Comparison of ENCODE assay signal across 24 cellular contexts in the genomic region with DNA sequence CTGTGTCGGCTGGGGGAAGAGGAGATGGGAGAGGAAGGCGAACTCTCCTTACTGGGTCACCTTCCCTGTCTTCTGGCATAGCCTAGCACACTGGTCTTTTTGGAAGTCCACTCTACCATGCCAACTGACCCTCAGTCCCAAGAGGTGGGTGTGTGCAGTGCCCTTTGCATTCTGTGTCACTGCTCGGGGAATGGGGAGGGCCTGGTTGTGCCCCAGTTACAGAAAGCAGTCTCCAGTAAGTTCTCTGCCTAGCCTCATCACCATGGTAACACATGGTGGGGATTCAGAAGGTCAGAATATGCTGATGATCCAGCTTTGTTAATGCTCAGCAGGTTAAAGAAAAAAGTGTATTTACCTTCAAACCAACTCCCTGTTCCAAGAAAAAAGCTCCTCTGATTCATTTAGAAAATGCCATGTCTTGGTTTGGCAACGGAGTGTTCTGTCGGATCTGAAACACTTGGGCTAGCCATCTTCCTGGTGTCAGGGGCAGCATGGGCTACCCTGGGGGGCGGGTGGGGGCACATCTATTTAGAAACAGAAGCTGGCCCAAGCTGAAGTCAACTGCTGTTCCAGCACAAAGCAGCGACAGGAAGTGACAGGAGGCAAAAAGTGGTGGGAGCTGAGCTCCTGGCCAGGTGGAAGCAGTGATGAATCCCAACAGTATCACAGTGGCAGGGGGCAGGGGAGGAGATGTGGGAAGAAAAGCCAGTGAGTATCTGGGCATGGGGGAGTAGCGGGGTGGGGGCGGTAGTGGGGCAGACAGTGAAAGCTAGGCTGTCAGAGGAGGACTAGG. TPM values are rescaled to one million over a fixed set of nuclear protein-coding genes. Genes with fewer than 3 reads are reported as not detected.
DNase-seq lines count a peak whose midpoint lies in the region; ATAC-seq lines count a peak whose summit lies in the region.
"Had no signal": no experiment of that assay in that cellular context is flagged by ENCODE, and none has a peak within 500 bp of the region (broad histone marks: within the 10 kb centered on the region; RNA-seq: fewer than 3 reads in every experiment).

No MANE protein-coding gene starts in this region.

- POLR2A ChIA-PET in activated naive CD8-positive, alpha-beta T cell treated with anti-CD3 and anti-CD28 coated beads, Interleukin-2, amount 10 ng/mL, durations not matched to agents 7 days and 5 days (lab: Charles Lee): no interaction called here

- peaks cover 8% of the 10 kb centered on the region for H3K4me1 Mint-ChIP-seq in activated naive CD8-positive, alpha-beta T cell treated with anti-CD3 and anti-CD28 coated beads, Interleukin-2, amount 10 ng/mL, durations not matched to agents 7 days and 5 days
- H3K4me1 Mint-ChIP-seq in activated naive CD8-positive, alpha-beta T cell treated with anti-CD3 and anti-CD28 coated beads, Interleukin-2, amount 50 U/mL, for 24 hours: peaks cover 9% of the 10 kb centered on the region

- no peak for ATAC-seq in activated naive CD8-positive, alpha-beta T cell treated with anti-CD3 and anti-CD28 coated beads, Interleukin-2, amount 10 ng/mL, durations not matched to agents 7 days and 5 days (ENCODE audit: low read depth)
- ATAC-seq in activated naive CD8-positive, alpha-beta T cell treated with anti-CD3 and anti-CD28 coated beads, Interleukin-2, amount 50 U/mL, for 24 hours: no peak
- ATAC-seq in GM19035 (IDR thresholded peaks at IDR 0.05; ENCODE audit: unreplicated experiment): no peak
- ATAC-seq: gastrocnemius medialis, lower lobe of right lung had no signal

- H3K27ac ChIP-seq in caudate nucleus (ENCODE audit: low read depth, low read length): peak overlapping the region; percentile 69
- H3K27ac ChIP-seq: adrenal gland; BLaER1 treated with 17β-estradiol and CSF1 and Interleukin-3, amounts not matched to agents 10 nM and 100 nM; brain microvascular endothelial cell; colonic mucosa; esophagus squamous epithelium; gastrocnemius medialis; lower lobe of right lung; neutrophil; skin epidermis; VCaP had no signal

- H3K27me3 Mint-ChIP-seq in activated naive CD8-positive, alpha-beta T cell treated with anti-CD3 and anti-CD28 coated beads, Interleukin-2, amount 10 ng/mL, durations not matched to agents 7 days and 5 days: no peaks in the 10 kb centered on the region
- no peaks in the 10 kb centered on the region for H3K27me3 Mint-ChIP-seq in activated naive CD8-positive, alpha-beta T cell treated with anti-CD3 and anti-CD28 coated beads, Interleukin-2, amount 50 U/mL, for 24 hours

- H3K36me3 Mint-ChIP-seq in activated naive CD8-positive, alpha-beta T cell treated with anti-CD3 and anti-CD28 coated beads, Interleukin-2, amount 10 ng/mL, durations not matched to agents 7 days and 5 days: peaks cover 9% of the 10 kb centered on the region
- H3K36me3 Mint-ChIP-seq in activated naive CD8-positive, alpha-beta T cell treated with anti-CD3 and anti-CD28 coated beads, Interleukin-2, amount 50 U/mL, for 24 hours (ENCODE audit: low read depth): peaks cover 24% of the 10 kb centered on the region

- H3K9me3 Mint-ChIP-seq in activated naive CD8-positive, alpha-beta T cell treated with anti-CD3 and anti-CD28 coated beads, Interleukin-2, amount 10 ng/mL, durations not matched to agents 7 days and 5 days: no peaks in the 10 kb centered on the region
- no peaks in the 10 kb centered on the region for H3K9me3 Mint-ChIP-seq in activated naive CD8-positive, alpha-beta T cell treated with anti-CD3 and anti-CD28 coated beads, Interleukin-2, amount 50 U/mL, for 24 hours
- H3K9me3 Mint-ChIP-seq: T-helper 2 cell treated with Interferon-gamma antibody and Interleukin-4, amounts not matched to agents 5 μg/mL and 100 μg/mL, for 36 hours had no signal

- no peak for DNase-seq in activated naive CD8-positive, alpha-beta T cell treated with anti-CD3 and anti-CD28 coated beads, Interleukin-2, amount 10 ng/mL, durations not matched to agents 7 days and 5 days
- no peak for DNase-seq in activated naive CD8-positive, alpha-beta T cell treated with anti-CD3 and anti-CD28 coated beads, Interleukin-2, amount 50 U/mL, for 24 hours
- peak in 1 of 61 donors; percentile 12 for DNase-seq in caudate nucleus (lab: John Stamatoyannopoulos, UW)
- peak; percentile 41 for DNase-seq in mesenteric fat pad (ENCODE audit: low spot score)
- no peak for DNase-seq in middle frontal gyrus (ENCODE audit: extremely low spot score, low spot score)
- no peak for DNase-seq in NCI-H1436 treated with DMSO at 0.1 percent for 48 hours (lab: John Stamatoyannopoulos, UW)
- DNase-seq: activated CD4-positive, alpha-beta T cell treated with anti-CD3 and anti-CD28 coated beads, Interleukin-2, amount 50 U/mL, for 1 hour; activated gamma-delta T cell; brain microvascular endothelial cell; esophagus squamous epithelium; gastrocnemius medialis; lower lobe of right lung; NCI-H1048; NCI-H187; SK-N-SH; stimulated activated CD4-positive, alpha-beta T cell treated with anti-CD3 and anti-CD28 coated beads, Interleukin-1b, Interleukin-23, amount 100 ng/mL, for 48 hours had no signal

- peak overlapping the region; percentile 40 for H3K27ac Mint-ChIP-seq in activated naive CD8-positive, alpha-beta T cell treated with anti-CD3 and anti-CD28 coated beads, Interleukin-2, amount 10 ng/mL, durations not matched to agents 7 days and 5 days
- no peak overlapping the region for H3K27ac Mint-ChIP-seq in activated naive CD8-positive, alpha-beta T cell treated with anti-CD3 and anti-CD28 coated beads, Interleukin-2, amount 50 U/mL, for 24 hours
- H3K27ac Mint-ChIP-seq: T-helper 2 cell treated with Interferon-gamma antibody and Interleukin-4, amounts not matched to agents 5 μg/mL and 100 μg/mL, for 36 hours had no signal

- no peak overlapping the region for H3K4me3 Mint-ChIP-seq in activated naive CD8-positive, alpha-beta T cell treated with anti-CD3 and anti-CD28 coated beads, Interleukin-2, amount 10 ng/mL, durations not matched to agents 7 days and 5 days
- no peak overlapping the region for H3K4me3 Mint-ChIP-seq in activated naive CD8-positive, alpha-beta T cell treated with anti-CD3 and anti-CD28 coated beads, Interleukin-2, amount 50 U/mL, for 24 hours
- H3K4me3 Mint-ChIP-seq: T-helper 2 cell treated with Interferon-gamma antibody and Interleukin-4, amounts not matched to agents 5 μg/mL and 100 μg/mL, for 36 hours had no signal

RNA-seq across cellular contexts. Expression of a gene that starts 37.0 kb away (rescaled TPM):
- 10 to 100 TPM; 39.7 to 46.8 TPM for total RNA-seq in activated naive CD8-positive, alpha-beta T cell treated with anti-CD3 and anti-CD28 coated beads, Interleukin-2, amount 10 ng/mL, durations not matched to agents 7 days and 5 days
- total RNA-seq in mesenteric fat pad: 0.16 TPM

Comparison
In these comparisons a context has a peak if more than half of its experiments do, and no peak if none do; other contexts are left out.
1. RNA of a gene that starts 37.0 kb away (total RNA-seq): 39.7 to 46.8 TPM in activated naive CD8-positive, alpha-beta T cell treated with anti-CD3 and anti-CD28 coated beads, Interleukin-2, amount 10 ng/mL, durations not matched to agents 7 days and 5 days; 0.16 TPM in mesenteric fat pad (single experiment); every median in the first group is over 10 times any median in the second.